8 cellular contexts compared by ENCODE assay signal in genomic region chr17:42964161-42964932, GRCh38. TPM values are rescaled to one million over a fixed set of nuclear protein-coding genes. Genes with fewer than 3 reads are reported as not detected.
A peak's percentile ranks its signal among the peaks of the same experiment; 100 is the strongest.
DNase-seq lines count a peak whose midpoint lies in the region; TF ChIP-seq lines count a peak whose summit lies in the region.

TSS of gene AARSD1 (minus strand) at chr17:42964454. CDS start at chr17:42964440, 14 bp downstream.

- peak within 1 kb of the TSS; percentile 88 for H3K4me3 Mint-ChIP-seq in activated naive CD4-positive, alpha-beta T cell treated with anti-CD3 and anti-CD28 coated beads, Interleukin-2, amount 10 ng/mL, durations not matched to agents 7 days and 5 days

- peaks cover 0 to 4% of the 10 kb centered on the region in 2 experiments; a peak in 2 of 4 replicates for H3K4me1 ChIP-seq in SK-N-SH (ENCODE audit: control insufficient read depth in 1 of 2, insufficient read depth in 2 of 2, low read depth in 1 of 2, low read length in 1 of 2)

- H3K9ac ChIP-seq in SK-N-SH, result peak within 1 kb of the TSS; percentile 77

- TF ChIP-seq CTCF in HFF-Myc (IDR thresholded peaks at IDR 0.05; ENCODE audit: low read depth, low read length, missing control alignments), result no peak
- TF ChIP-seq CTCF in SK-N-SH (IDR thresholded peaks at IDR 0.05), result no peak

- H3F3A ChIP-seq in SK-N-SH (replicated peaks; ENCODE audit: insufficient read depth), result peaks cover 19% of the 10 kb centered on the region

- under 1% methylated on average over 42 of the region's 43 CpGs for WGBS in SK-N-SH (ENCODE audit: low lambda C conversion rate)

- no peaks in the 10 kb centered on the region for H3K9me3 ChIP-seq in SK-N-SH

- H3K4me3 ChIP-seq in HFF-Myc (replicated peaks; ENCODE audit: low read depth, low read length), result peak within 1 kb of the TSS; percentile 97
- peak within 1 kb of the TSS; percentile 72 to 74 for H3K4me3 ChIP-seq in SK-N-SH (ENCODE audit: low read depth in 2 of 2, low read length in 1 of 2)

- H3K27me3 Mint-ChIP-seq in activated naive CD4-positive, alpha-beta T cell treated with anti-CD3 and anti-CD28 coated beads, Interleukin-2, amount 10 ng/mL, durations not matched to agents 7 days and 5 days, result no peaks in the 10 kb centered on the region

- no peak; a peak in 1 of 4 replicates for TF ChIP-seq EP300 in SK-N-SH (IDR thresholded peaks at IDR 0.05; ENCODE audit: borderline replicate concordance in 1 of 2, low read depth in 1 of 2, low read length in 1 of 2)

- CTCF ChIA-PET in SK-N-SH (lab: Yijun Ruan, JAX), result interaction anchor here (0.7 to 1.0 kb wide), 2 partner anchors 11 to 15 kb away, joined by 3 read pairs; no protein-coding TSS in a partner anchor
- CTCF ChIA-PET in activated naive CD4-positive, alpha-beta T cell treated with anti-CD3 and anti-CD28 coated beads, Interleukin-2, amount 10 ng/mL, durations not matched to agents 7 days and 5 days (lab: Charles Lee), result no interaction called here

- H3K27ac ChIP-seq in SK-N-SH (ENCODE audit: low read depth in 2 of 2, low read length in 1 of 2), result peak within 1 kb of the TSS; percentile 74 to 75
- H3K27ac ChIP-seq in substantia nigra (ENCODE audit: low read depth, low read length, poor library complexity, severe bottlenecking), result peak within 1 kb of the TSS; percentile 78

- POLR2A ChIA-PET in SK-N-SH (lab: Yijun Ruan, JAX), result interaction anchor here (0.7 kb wide), 2 partner anchors 16 to 34 kb away, joined by 5 read pairs; partner anchors contain the start of genes PTGES3L, RPL27 and RUNDC1

- H3K27me3 ChIP-seq in SK-N-SH (ENCODE audit: insufficient read depth), result no peaks in the 10 kb centered on the region

- no peak for TF ChIP-seq RAD21 in SK-N-SH (IDR thresholded peaks at IDR 0.05; ENCODE audit: low read length)

- DNase-seq in EL, result peak; percentile 93
- DNase-seq in HFF-Myc (ENCODE audit: extremely low read depth, low read depth), result peak; percentile 86
- peak; percentile 74 for DNase-seq in NCI-H1048 (lab: John Stamatoyannopoulos, UW)
- peak; percentile 88 for DNase-seq in SK-N-SH
- DNase-seq in activated naive CD4-positive, alpha-beta T cell treated with anti-CD3 and anti-CD28 coated beads, Interleukin-2, amount 10 ng/mL, durations not matched to agents 7 days and 5 days, result peak; percentile 95
- DNase-seq in germinal center (ENCODE audit: low spot score), result peak; percentile 87
- DNase-seq in non-pigmented ciliary epithelial cell (ENCODE audit: low read depth), result peak; percentile 85
- peak; percentile 30 to 91 (median 78) for DNase-seq in substantia nigra (lab: John Stamatoyannopoulos, UW)

- H4K20me1 ChIP-seq in SK-N-SH (ENCODE audit: insufficient read depth), result no peaks in the 10 kb centered on the region

- peak within 1 kb of the TSS; percentile 90 for H3K4me2 ChIP-seq in SK-N-SH

- H3K79me2 ChIP-seq in SK-N-SH (ENCODE audit: insufficient read depth), result peaks cover 22% of the 10 kb centered on the region

- peaks cover 16% of the 10 kb centered on the region for H3K36me3 Mint-ChIP-seq in activated naive CD4-positive, alpha-beta T cell treated with anti-CD3 and anti-CD28 coated beads, Interleukin-2, amount 10 ng/mL, durations not matched to agents 7 days and 5 days

- no peaks in the 10 kb centered on the region for H3K9me3 Mint-ChIP-seq in activated naive CD4-positive, alpha-beta T cell treated with anti-CD3 and anti-CD28 coated beads, Interleukin-2, amount 10 ng/mL, durations not matched to agents 7 days and 5 days

- peak within 1 kb of the TSS; percentile 93 for H2AFZ ChIP-seq in SK-N-SH (ENCODE audit: low read depth)

- peak within 1 kb of the TSS; percentile 97 for H3K27ac Mint-ChIP-seq in activated naive CD4-positive, alpha-beta T cell treated with anti-CD3 and anti-CD28 coated beads, Interleukin-2, amount 10 ng/mL, durations not matched to agents 7 days and 5 days

- no peaks in the 10 kb centered on the region for H3K9me2 ChIP-seq in SK-N-SH

- peaks cover 10 to 28% of the 10 kb centered on the region in 2 experiments for H3K36me3 ChIP-seq in SK-N-SH (replicated peaks in 1 of 2; ENCODE audit: control insufficient read depth in 1 of 2, insufficient read depth in 2 of 2, low read length in 1 of 2)

- H3K4me1 Mint-ChIP-seq in activated naive CD4-positive, alpha-beta T cell treated with anti-CD3 and anti-CD28 coated beads, Interleukin-2, amount 10 ng/mL, durations not matched to agents 7 days and 5 days, result peaks cover 23% of the 10 kb centered on the region

TF ChIP-seq in SK-N-SH, 30 proteins besides CTCF, POLR2A, EP300 and RAD21 (continues in another document):
- TF ChIP-seq POLR2AphosphoS5 (IDR thresholded peaks at IDR 0.05; ENCODE audit: low read depth, low read length) (peak; percentile 84), USF2 (IDR thresholded peaks at IDR 0.05; ENCODE audit: borderline replicate concordance, low read depth, low read length) (no peak), FOSL2 (IDR thresholded peaks at IDR 0.05; ENCODE audit: borderline replicate concordance, low read depth) (no peak), RFX5 (IDR thresholded peaks at IDR 0.05; ENCODE audit: low read length) (no peak), TCF12 (IDR thresholded peaks at IDR 0.05) (no peak), TAF1 (IDR thresholded peaks at IDR 0.05; ENCODE audit: borderline replicate concordance, low read depth, low read length) (no peak), YY1 (IDR thresholded peaks at IDR 0.05; ENCODE audit: low read depth) (peak; percentile 91), GABPA (IDR thresholded peaks at IDR 0.05; ENCODE audit: low read depth) (no peak), RXRA (IDR thresholded peaks at IDR 0.05; ENCODE audit: borderline replicate concordance, low read depth) (no peak), MAX (IDR thresholded peaks at IDR 0.05; ENCODE audit: low read depth) (peak; percentile 95), SMC3 (IDR thresholded peaks at IDR 0.05; ENCODE audit: low read depth, low read length) (no peak)
- TF ChIP-seq, protein P1, sequence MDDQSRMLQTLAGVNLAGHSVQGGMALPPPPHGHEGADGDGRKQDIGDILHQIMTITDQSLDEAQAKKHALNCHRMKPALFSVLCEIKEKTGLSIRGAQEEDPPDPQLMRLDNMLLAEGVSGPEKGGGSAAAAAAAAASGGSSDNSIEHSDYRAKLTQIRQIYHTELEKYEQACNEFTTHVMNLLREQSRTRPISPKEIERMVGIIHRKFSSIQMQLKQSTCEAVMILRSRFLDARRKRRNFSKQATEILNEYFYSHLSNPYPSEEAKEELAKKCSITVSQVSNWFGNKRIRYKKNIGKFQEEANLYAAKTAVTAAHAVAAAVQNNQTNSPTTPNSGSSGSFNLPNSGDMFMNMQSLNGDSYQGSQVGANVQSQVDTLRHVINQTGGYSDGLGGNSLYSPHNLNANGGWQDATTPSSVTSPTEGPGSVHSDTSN (IDR thresholded peaks at IDR 0.05), result peak; percentile 23; the same call in 1 of the 2 replicates
- TF ChIP-seq, protein P2, sequence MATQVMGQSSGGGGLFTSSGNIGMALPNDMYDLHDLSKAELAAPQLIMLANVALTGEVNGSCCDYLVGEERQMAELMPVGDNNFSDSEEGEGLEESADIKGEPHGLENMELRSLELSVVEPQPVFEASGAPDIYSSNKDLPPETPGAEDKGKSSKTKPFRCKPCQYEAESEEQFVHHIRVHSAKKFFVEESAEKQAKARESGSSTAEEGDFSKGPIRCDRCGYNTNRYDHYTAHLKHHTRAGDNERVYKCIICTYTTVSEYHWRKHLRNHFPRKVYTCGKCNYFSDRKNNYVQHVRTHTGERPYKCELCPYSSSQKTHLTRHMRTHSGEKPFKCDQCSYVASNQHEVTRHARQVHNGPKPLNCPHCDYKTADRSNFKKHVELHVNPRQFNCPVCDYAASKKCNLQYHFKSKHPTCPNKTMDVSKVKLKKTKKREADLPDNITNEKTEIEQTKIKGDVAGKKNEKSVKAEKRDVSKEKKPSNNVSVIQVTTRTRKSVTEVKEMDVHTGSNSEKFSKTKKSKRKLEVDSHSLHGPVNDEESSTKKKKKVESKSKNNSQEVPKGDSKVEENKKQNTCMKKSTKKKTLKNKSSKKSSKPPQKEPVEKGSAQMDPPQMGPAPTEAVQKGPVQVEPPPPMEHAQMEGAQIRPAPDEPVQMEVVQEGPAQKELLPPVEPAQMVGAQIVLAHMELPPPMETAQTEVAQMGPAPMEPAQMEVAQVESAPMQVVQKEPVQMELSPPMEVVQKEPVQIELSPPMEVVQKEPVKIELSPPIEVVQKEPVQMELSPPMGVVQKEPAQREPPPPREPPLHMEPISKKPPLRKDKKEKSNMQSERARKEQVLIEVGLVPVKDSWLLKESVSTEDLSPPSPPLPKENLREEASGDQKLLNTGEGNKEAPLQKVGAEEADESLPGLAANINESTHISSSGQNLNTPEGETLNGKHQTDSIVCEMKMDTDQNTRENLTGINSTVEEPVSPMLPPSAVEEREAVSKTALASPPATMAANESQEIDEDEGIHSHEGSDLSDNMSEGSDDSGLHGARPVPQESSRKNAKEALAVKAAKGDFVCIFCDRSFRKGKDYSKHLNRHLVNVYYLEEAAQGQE (IDR thresholded peaks at IDR 0.05; ENCODE audit: low read depth, low read length), result 0 out of 2 replicates have a peak, but pooled peaks have one; percentile 28

RNA-seq across cellular contexts. Expression of gene AARSD1, which starts in this region (rescaled TPM):
- 52.0 and 59.4 TPM in 2 replicates for polyA plus RNA-seq in SK-N-SH (2012; rRNA removed)
- polyA plus RNA-seq in SK-N-SH (2012; cell fraction: cytosol; rRNA removed), result 41.0 and 45.6 TPM in 2 replicates
- polyA plus RNA-seq in SK-N-SH (2012; cell fraction: nucleus; rRNA removed), result 103 and 110 TPM in 2 replicates

Comparison
In these comparisons a context has a peak if more than half of its experiments do, and no peak if none do; other contexts are left out.
1. Peak in every context shown above with its lines: DNase-seq, H3K4me3 ChIP-seq and H3K27ac ChIP-seq.